ENCODE assay signal across 6 cellular contexts in genomic region chr16:88651276-88651988, GRCh38. TPM values are rescaled to one million over a fixed set of nuclear protein-coding genes. Genes with fewer than 3 reads are reported as not detected.
DNase-seq lines count a peak whose midpoint lies in the region; ATAC-seq and TF ChIP-seq lines count a peak whose summit lies in the region.

No MANE protein-coding gene starts in this region.

- peak overlapping the region; percentile 25 for H3K14ac ChIP-seq in trophoblast cell (ENCODE audit: low read length)

- H3K79me1 ChIP-seq in trophoblast cell (ENCODE audit: low read length): peaks cover 10% of the 10 kb centered on the region

- DNase-seq in AG10803 (ENCODE audit: low read depth) (no peak), Peyer's patch (peak in 2 of 3 donors; percentile 95 to 96), choroid plexus epithelial cell (ENCODE audit: low read depth) (peak; percentile 45), trophoblast cell (no peak), COR-L47 (lab: John Stamatoyannopoulos, UW) (no peak)

- peak overlapping the region; percentile 48 for H2BK120ac ChIP-seq in trophoblast cell (ENCODE audit: insufficient read depth, low read length, poor library complexity)

- H3K4me3 ChIP-seq in AG10803 (ENCODE audit: low read length) (peak overlapping the region; percentile 80), Peyer's patch (peak overlapping the region; percentile 77 to 92 (median 88)), choroid plexus epithelial cell (ENCODE audit: low read depth, low read length) (peak overlapping the region; percentile 70), trophoblast cell (ENCODE audit: low read depth, low read length) (no peak overlapping the region)

- peak overlapping the region; percentile 13 for H2BK5ac ChIP-seq in trophoblast cell (ENCODE audit: low read depth, low read length, poor library complexity)

- no peak overlapping the region for H3K4ac ChIP-seq in trophoblast cell (ENCODE audit: low read depth, low read length)

- no peak overlapping the region for H4K8ac ChIP-seq in trophoblast cell (ENCODE audit: low read depth, low read length)

- no peaks in the 10 kb centered on the region for H3K27me3 ChIP-seq in Peyer's patch
- no peaks in the 10 kb centered on the region for H3K27me3 ChIP-seq in trophoblast cell (ENCODE audit: insufficient read depth, low read length)

- TF ChIP-seq CTCF in AG10803 (conservative IDR thresholded peaks at IDR 0.05; ENCODE audit: low read length) (no peak), Peyer's patch (IDR thresholded peaks at IDR 0.05) (no peak), choroid plexus epithelial cell (conservative IDR thresholded peaks at IDR 0.05; ENCODE audit: low read depth, low read length) (no peak)

- peak; percentile 73 for ATAC-seq in GM21619 (IDR thresholded peaks at IDR 0.05; ENCODE audit: unreplicated experiment)

- peak overlapping the region; percentile 18 for H3K18ac ChIP-seq in trophoblast cell (ENCODE audit: low read length)

- H3K79me2 ChIP-seq in trophoblast cell (ENCODE audit: control insufficient read depth, insufficient read depth, low read length, poor library complexity): peaks cover 11% of the 10 kb centered on the region

- H3K9me3 ChIP-seq in Peyer's patch: no peaks in the 10 kb centered on the region
- peaks cover 5% of the 10 kb centered on the region for H3K9me3 ChIP-seq in trophoblast cell (ENCODE audit: insufficient read depth, low read depth, low read length)

- peak overlapping the region; percentile 82 for H3K4me2 ChIP-seq in trophoblast cell (ENCODE audit: low read length)

- H3K36me3 ChIP-seq in Peyer's patch (peaks cover 0 to 27% (median 0%) of the 10 kb centered on the region in 3 donors), trophoblast cell (ENCODE audit: control insufficient read depth in 1 of 2, insufficient read depth in 2 of 2, low read length in 2 of 2) (peaks cover 55 to 57% of the 10 kb centered on the region in 2 experiments)

- H3K9ac ChIP-seq in trophoblast cell (ENCODE audit: low read length): no peak overlapping the region

- H3K4me1 ChIP-seq in Peyer's patch (peaks cover 0 to 39% (median 22%) of the 10 kb centered on the region in 4 donors), trophoblast cell (ENCODE audit: control insufficient read depth in 1 of 2, insufficient read depth in 2 of 2, low read length in 2 of 2) (peaks cover 16 to 18% of the 10 kb centered on the region in 2 experiments)

- H2AK5ac ChIP-seq in trophoblast cell (ENCODE audit: low read length): no peak overlapping the region

- no peak overlapping the region for H2BK12ac ChIP-seq in trophoblast cell (ENCODE audit: low read length)

- no peak for TF ChIP-seq POLR2A in Peyer's patch (IDR thresholded peaks at IDR 0.05)

- no CpG with 5 or more reads among the region's 24 CpGs for WGBS in trophoblast cell (ENCODE audit: extremely low coverage, insufficient coverage, insufficient read length)

- H3K27ac ChIP-seq in Peyer's patch (peak overlapping the region; percentile 86 to 96 (median 92)), trophoblast cell (ENCODE audit: low read depth, low read length) (peak overlapping the region; percentile 43)

- no peak overlapping the region for H3K23ac ChIP-seq in trophoblast cell (ENCODE audit: low read length)

- H2AFZ ChIP-seq in trophoblast cell (ENCODE audit: insufficient read depth, low read length, poor library complexity): peak overlapping the region; percentile 28

- no peak overlapping the region for H4K91ac ChIP-seq in trophoblast cell (ENCODE audit: low read depth, low read length)

- H4K12ac ChIP-seq in trophoblast cell (ENCODE audit: low read depth, low read length): peak overlapping the region; percentile 15

RNA-seq across cellular contexts. Expression of gene CYBA, which starts 0.6 kb away (rescaled TPM):
- 100 to 1,000 TPM; 131 to 162 (median 141) TPM for total RNA-seq in Peyer's patch
- 218 TPM in 2 replicates for polyA plus RNA-seq in trophoblast cell (2013)

RNA-seq across cellular contexts. Expression of gene MVD, which starts 11.5 kb away (rescaled TPM):
- total RNA-seq in Peyer's patch: 100 to 1,000 TPM in 1 of 4 donors, 10 to 100 TPM in 3; 36.8 to 107 (median 60.6) TPM
- 102 and 109 TPM in 2 replicates for polyA plus RNA-seq in trophoblast cell (2013)

RNA-seq across cellular contexts. Expression of gene IL17C, which starts 13.1 kb away (rescaled TPM):
- total RNA-seq in Peyer's patch: not detected
- 0.44 and 0.49 TPM in 2 replicates for polyA plus RNA-seq in trophoblast cell (2013)

RNA-seq across cellular contexts. Expression of gene SNAI3, which starts 34.9 kb away (rescaled TPM):
- total RNA-seq in Peyer's patch: under 1 TPM in 2 of 4 donors, not detected in 2; 0.70 to 0.80 TPM
- polyA plus RNA-seq in trophoblast cell (2013): 0.27 and 0.31 TPM in 2 replicates

RNA-seq across cellular contexts. Expression of gene RNF166, which starts 54.8 kb away (rescaled TPM):
- 10 to 100 TPM; 14.5 to 64.4 (median 23.1) TPM for total RNA-seq in Peyer's patch
- polyA plus RNA-seq in trophoblast cell (2013): 8.7 and 8.8 TPM in 2 replicates

Comparison
In these comparisons a context has a peak if more than half of its experiments do, and no peak if none do; other contexts are left out.
1. DNase-seq: peak in Peyer's patch (2 of 3) and choroid plexus epithelial cell (single experiment); none in AG10803 (single experiment), trophoblast cell (0 of 2) and COR-L47 (single experiment).